In genomic region chr14:88044782-88045446, GRCh38 we compare ENCODE assay signal across 13 cellular contexts. TPM values are rescaled to one million over a fixed set of nuclear protein-coding genes. Genes with fewer than 3 reads are reported as not detected.
DNase-seq lines count a peak whose midpoint lies in the region; ATAC-seq, FAIRE-seq and TF ChIP-seq lines count a peak whose summit lies in the region.
"Had no signal": no experiment of that assay in that cellular context is flagged by ENCODE, and none has a peak within 500 bp of the region (broad histone marks: within the 10 kb centered on the region; RNA-seq: fewer than 3 reads in every experiment).

No MANE protein-coding gene starts in this region.

- peaks cover 30% of the 10 kb centered on the region for H3K36me3 Mint-ChIP-seq in natural killer cell treated with Interleukin-12 subunit alpha and Interleukin-12 subunit beta and Interleukin-15 and Interleukin-18, amount 100 ng/mL, for 72 hours
- H3K36me3 Mint-ChIP-seq in natural killer cell (peaks cover 13% of the 10 kb centered on the region), endothelial cell (ENCODE audit: low read depth, unreplicated experiment) (no peaks in the 10 kb centered on the region)
- peaks cover 1% of the 10 kb centered on the region for H3K36me3 Mint-ChIP-seq in activated naive CD4-positive, alpha-beta T cell treated with anti-CD3 and anti-CD28 coated beads, Interleukin-2, amount 10 ng/mL, durations not matched to agents 7 days and 5 days

- no peak for DNase-seq in natural killer cell treated with Interleukin-12 subunit alpha and Interleukin-12 subunit beta and Interleukin-15 and Interleukin-18, amount 100 ng/mL, for 72 hours (ENCODE audit: low spot score)
- no peak for DNase-seq in natural killer cell
- DNase-seq in bronchial epithelial cell (ENCODE audit: low read depth): peak; percentile 46
- DNase-seq in endothelial cell (ENCODE audit: low spot score): no peak
- DNase-seq in middle frontal gyrus (ENCODE audit: extremely low spot score, low spot score): no peak
- DNase-seq in activated naive CD4-positive, alpha-beta T cell treated with anti-CD3 and anti-CD28 coated beads, Interleukin-2, amount 10 ng/mL, durations not matched to agents 7 days and 5 days: no peak
- DNase-seq: activated CD8-positive, alpha-beta memory T cell treated with anti-CD3 and anti-CD28 coated beads, Interleukin-2, amount 50 U/mL, for 4 hours; stimulated activated CD4-positive, alpha-beta T cell treated with anti-CD3 and anti-CD28 coated beads, Interleukin-12 subunit alpha, Interleukin-12 subunit beta, amount 100 ng/mL, for 4 hours had no signal

- FAIRE-seq in bronchial epithelial cell (lab: Jason Lieb, UNC): no peak
- FAIRE-seq: GM19239 had no signal

- intact Hi-C loops in natural killer cell (cut with micrococcal nuclease): no loop called here

- TF ChIP-seq CTCF in natural killer cell (IDR thresholded peaks at IDR 0.05): no peak
- TF ChIP-seq CTCF in bronchial epithelial cell (IDR thresholded peaks at IDR 0.05; ENCODE audit: insufficient read depth, low read length, severe bottlenecking): no peak
- TF ChIP-seq CTCF in endothelial cell (IDR thresholded peaks at IDR 0.05; ENCODE audit: unreplicated experiment): no peak

- no peaks in the 10 kb centered on the region for H3K27me3 Mint-ChIP-seq in natural killer cell treated with Interleukin-12 subunit alpha and Interleukin-12 subunit beta and Interleukin-15 and Interleukin-18, amount 100 ng/mL, for 72 hours
- H3K27me3 Mint-ChIP-seq in natural killer cell (ENCODE audit: low read depth in 2 of 2): no peaks in the 10 kb centered on the region
- peaks cover 5% of the 10 kb centered on the region for H3K27me3 Mint-ChIP-seq in endothelial cell (ENCODE audit: unreplicated experiment)
- no peaks in the 10 kb centered on the region for H3K27me3 Mint-ChIP-seq in activated naive CD4-positive, alpha-beta T cell treated with anti-CD3 and anti-CD28 coated beads, Interleukin-2, amount 10 ng/mL, durations not matched to agents 7 days and 5 days

- peaks cover 24% of the 10 kb centered on the region in 2 donors for H3K4me1 Mint-ChIP-seq in natural killer cell treated with Interleukin-12 subunit alpha and Interleukin-12 subunit beta and Interleukin-15 and Interleukin-18, amount 100 ng/mL, for 72 hours (ENCODE audit: low read depth in 2 of 2)
- peaks cover 4 to 11% of the 10 kb centered on the region in 2 donors for H3K4me1 Mint-ChIP-seq in natural killer cell
- H3K4me1 Mint-ChIP-seq in endothelial cell (ENCODE audit: unreplicated experiment): no peaks in the 10 kb centered on the region
- H3K4me1 Mint-ChIP-seq in activated naive CD4-positive, alpha-beta T cell treated with anti-CD3 and anti-CD28 coated beads, Interleukin-2, amount 10 ng/mL, durations not matched to agents 7 days and 5 days: peaks cover 5% of the 10 kb centered on the region

- H3K4me3 Mint-ChIP-seq in natural killer cell treated with Interleukin-12 subunit alpha and Interleukin-12 subunit beta and Interleukin-15 and Interleukin-18, amount 100 ng/mL, for 72 hours: peak overlapping the region; percentile 69
- H3K4me3 Mint-ChIP-seq in natural killer cell: no peak overlapping the region
- no peak overlapping the region for H3K4me3 Mint-ChIP-seq in endothelial cell (ENCODE audit: unreplicated experiment)
- no peak overlapping the region for H3K4me3 Mint-ChIP-seq in activated naive CD4-positive, alpha-beta T cell treated with anti-CD3 and anti-CD28 coated beads, Interleukin-2, amount 10 ng/mL, durations not matched to agents 7 days and 5 days

- CTCF ChIA-PET in activated naive CD4-positive, alpha-beta T cell treated with anti-CD3 and anti-CD28 coated beads, Interleukin-2, amount 10 ng/mL, durations not matched to agents 7 days and 5 days (lab: Charles Lee): no interaction called here

- peak overlapping the region; percentile 63 to 69 for H3K27ac Mint-ChIP-seq in natural killer cell treated with Interleukin-12 subunit alpha and Interleukin-12 subunit beta and Interleukin-15 and Interleukin-18, amount 100 ng/mL, for 72 hours
- H3K27ac Mint-ChIP-seq in natural killer cell (no peak overlapping the region), endothelial cell (ENCODE audit: unreplicated experiment) (no peak overlapping the region)
- no peak overlapping the region for H3K27ac Mint-ChIP-seq in activated naive CD4-positive, alpha-beta T cell treated with anti-CD3 and anti-CD28 coated beads, Interleukin-2, amount 10 ng/mL, durations not matched to agents 7 days and 5 days

- no peaks in the 10 kb centered on the region for H3K9me3 Mint-ChIP-seq in natural killer cell treated with Interleukin-12 subunit alpha and Interleukin-12 subunit beta and Interleukin-15 and Interleukin-18, amount 100 ng/mL, for 72 hours
- H3K9me3 Mint-ChIP-seq in natural killer cell: no peaks in the 10 kb centered on the region
- H3K9me3 Mint-ChIP-seq in endothelial cell (ENCODE audit: unreplicated experiment): peaks cover 3% of the 10 kb centered on the region
- no peaks in the 10 kb centered on the region for H3K9me3 Mint-ChIP-seq in activated naive CD4-positive, alpha-beta T cell treated with anti-CD3 and anti-CD28 coated beads, Interleukin-2, amount 10 ng/mL, durations not matched to agents 7 days and 5 days

- H3K4me3 ChIP-seq in bronchial epithelial cell (ENCODE audit: low read depth, low read length): no peak overlapping the region
- H3K4me3 ChIP-seq: BLaER1 treated with 17β-estradiol and CSF1 and Interleukin-3, amounts not matched to agents 10 nM and 100 nM had no signal

- peak; percentile 61 to 86 for ATAC-seq in natural killer cell treated with Interleukin-12 subunit alpha and Interleukin-12 subunit beta and Interleukin-15 and Interleukin-18, amount 100 ng/mL, for 72 hours
- ATAC-seq in natural killer cell: no peak
- ATAC-seq in HG03196 (IDR thresholded peaks at IDR 0.05; ENCODE audit: unreplicated experiment): peak; percentile 72
- ATAC-seq in GM21528 (IDR thresholded peaks at IDR 0.05; ENCODE audit: low FRiP score, unreplicated experiment): no peak
- ATAC-seq: Panc1 had no signal

- H3K27me3 ChIP-seq in bronchial epithelial cell (ENCODE audit: control insufficient read depth, insufficient read depth, low read length): no peaks in the 10 kb centered on the region
- H3K27me3 ChIP-seq: BLaER1 treated with 17β-estradiol and CSF1 and Interleukin-3, amounts not matched to agents 10 nM and 100 nM had no signal

- H3K36me3 ChIP-seq in bronchial epithelial cell (ENCODE audit: control insufficient read depth, insufficient read depth, low read length): no peaks in the 10 kb centered on the region

RNA-seq across cellular contexts. Expression of gene GPR65, which starts 40.0 kb away (rescaled TPM):
- 10 to 100 TPM; 20.4 to 35.0 TPM for total RNA-seq in natural killer cell treated with Interleukin-12 subunit alpha and Interleukin-12 subunit beta and Interleukin-15 and Interleukin-18, amount 100 ng/mL, for 72 hours
- total RNA-seq in natural killer cell (10 to 100 TPM; 37.6 to 47.4 (median 40.3) TPM), bronchial epithelial cell (under 0.01 TPM in 1 of 2 replicates, not detected in the other), endothelial cell (ENCODE audit: unreplicated experiment) (0.64 TPM)

RNA-seq across cellular contexts. Expression of gene GALC, which starts 51.9 kb away (rescaled TPM):
- 10 to 100 TPM; 25.1 to 27.0 TPM for total RNA-seq in natural killer cell treated with Interleukin-12 subunit alpha and Interleukin-12 subunit beta and Interleukin-15 and Interleukin-18, amount 100 ng/mL, for 72 hours
- total RNA-seq in natural killer cell: 10 to 100 TPM; 50.3 to 78.2 (median 67.2) TPM
- total RNA-seq in bronchial epithelial cell: 12.6 and 20.5 TPM in 2 replicates
- 77.1 TPM for total RNA-seq in endothelial cell (ENCODE audit: unreplicated experiment)

Comparison
In these comparisons a context has a peak if more than half of its experiments do, and no peak if none do; other contexts are left out.
1. ATAC-seq: peak in natural killer cell treated with Interleukin-12 subunit alpha and Interleukin-12 subunit beta and Interleukin-15 and Interleukin-18, amount 100 ng/mL, for 72 hours (2 of 2) and HG03196 (single experiment); none in natural killer cell (0 of 3) and GM21528 (single experiment).
2. H3K27ac Mint-ChIP-seq: peak in natural killer cell treated with Interleukin-12 subunit alpha and Interleukin-12 subunit beta and Interleukin-15 and Interleukin-18, amount 100 ng/mL, for 72 hours (2 of 2); none in natural killer cell (0 of 2), endothelial cell (single experiment) and activated naive CD4-positive, alpha-beta T cell treated with anti-CD3 and anti-CD28 coated beads, Interleukin-2, amount 10 ng/mL, durations not matched to agents 7 days and 5 days (single experiment).
3. RNA of gene GPR65, which starts 40.0 kb away (total RNA-seq): 37.6 to 47.4 TPM in natural killer cell and 20.4 to 35.0 TPM in natural killer cell treated with Interleukin-12 subunit alpha and Interleukin-12 subunit beta and Interleukin-15 and Interleukin-18, amount 100 ng/mL, for 72 hours; 0.64 TPM in endothelial cell (single experiment) and under 0.01 TPM in bronchial epithelial cell; every median in the first group is over 10 times any median in the second.